8 cellular contexts compared by ENCODE assay signal in genomic region chr9:20980713-20981481, GRCh38. TPM values are rescaled to one million over a fixed set of nuclear protein-coding genes. Genes with fewer than 3 reads are reported as not detected.
DNase-seq lines count a peak whose midpoint lies in the region; ATAC-seq and TF ChIP-seq lines count a peak whose summit lies in the region.

No MANE protein-coding gene starts in this region.

- H3K4me3 ChIP-seq in DOHH2 (ENCODE audit: low read length) (peak overlapping the region; percentile 29), foreskin fibroblast (ENCODE audit: low read depth in 1 of 2, low read length in 2 of 2) (no peak overlapping the region), upper lobe of right lung (no peak overlapping the region), A673 (ENCODE audit: low read depth, low read length, poor library complexity, severe bottlenecking) (no peak overlapping the region)

- peak overlapping the region; percentile 57 for H3K4me2 ChIP-seq in DOHH2 (ENCODE audit: low read length)

- peak; percentile 72 for DNase-seq in NCI-H446 treated with DMSO at 0.1 percent for 48 hours (lab: John Stamatoyannopoulos, UW)
- DNase-seq in foreskin fibroblast: peak; percentile 64 to 79
- no peak for DNase-seq in upper lobe of right lung
- DNase-seq in A673 (ENCODE audit: low spot score): no peak
- no peak for DNase-seq in NCI-H2196 treated with DMSO at 0.1 percent for 48 hours (lab: John Stamatoyannopoulos, UW; ENCODE audit: unreplicated experiment)
- no peak for DNase-seq in activated effector memory CD4-positive, alpha-beta T cell treated with anti-CD3 and anti-CD28 coated beads, Interleukin-2, amount 50 U/mL, for 16 hours

- no TSS peak for BruUV-seq in A673 (replicated peaks; lab: Mats Ljungman, UMichigan)

- intact Hi-C loops in upper lobe of right lung (cut with DNase I): no loop called here
- intact Hi-C loops in A673 (cut with micrococcal nuclease; ENCODE audit: unreplicated experiment): no loop called here

- no peaks in the 10 kb centered on the region for H4K20me1 ChIP-seq in DOHH2 (ENCODE audit: control insufficient read depth, insufficient read depth, low read depth, low read length)

- CTCF ChIA-PET in A673 (lab: Charles Lee): no interaction called here

- H3K79me2 ChIP-seq in DOHH2 (ENCODE audit: control insufficient read depth, low read length): no peaks in the 10 kb centered on the region

- POLR2A ChIA-PET in A673 (lab: Charles Lee; ENCODE audit: low non-redundant PET): no interaction called here

- TF ChIP-seq CTCF in DOHH2 (IDR thresholded peaks at IDR 0.05; ENCODE audit: low read depth, low read length, poor library complexity, severe bottlenecking) (no peak), foreskin fibroblast (IDR thresholded peaks at IDR 0.05; ENCODE audit: low read depth, low read length) (no peak), upper lobe of right lung (IDR thresholded peaks at IDR 0.05) (no peak), A673 (conservative IDR thresholded peaks at IDR 0.05; ENCODE audit: low read depth, low read length) (no peak)

- no peaks in the 10 kb centered on the region for H3K9me2 ChIP-seq in DOHH2 (replicated peaks; ENCODE audit: control insufficient read depth, low read length)

- ATAC-seq in GM21737 (IDR thresholded peaks at IDR 0.05; ENCODE audit: unreplicated experiment): peak; percentile 70
- ATAC-seq in upper lobe of right lung: peak; percentile 80

- H3K27me3 ChIP-seq in DOHH2 (ENCODE audit: control insufficient read depth, low read length): no peaks in the 10 kb centered on the region
- no peaks in the 10 kb centered on the region for H3K27me3 ChIP-seq in upper lobe of right lung
- no peaks in the 10 kb centered on the region for H3K27me3 ChIP-seq in A673 (replicated peaks; ENCODE audit: insufficient read depth, low read depth, low read length, poor library complexity)

- H3K9me3 ChIP-seq in DOHH2 (ENCODE audit: control insufficient read depth, insufficient read depth, low read length) (peaks cover 3% of the 10 kb centered on the region; the same call in 1 of the 2 replicates), upper lobe of right lung (no peaks in the 10 kb centered on the region), A673 (ENCODE audit: low read depth, low read length, poor library complexity, severe bottlenecking) (no peaks in the 10 kb centered on the region)

- H3K36me3 ChIP-seq in DOHH2 (ENCODE audit: control insufficient read depth, low read length) (peaks cover 5% of the 10 kb centered on the region; the same call in 1 of the 2 replicates), upper lobe of right lung (peaks cover 10% of the 10 kb centered on the region), A673 (ENCODE audit: insufficient read depth, low read length, poor library complexity, severe bottlenecking) (no peaks in the 10 kb centered on the region)

- no peaks in the 10 kb centered on the region for H3F3A ChIP-seq in DOHH2 (ENCODE audit: control insufficient read depth, insufficient read depth)

- H3K4me1 ChIP-seq in DOHH2 (ENCODE audit: control insufficient read depth, low read length) (peaks cover 18% of the 10 kb centered on the region), upper lobe of right lung (peaks cover 22% of the 10 kb centered on the region), A673 (ENCODE audit: insufficient read depth, low read length, poor library complexity, severe bottlenecking) (no peaks in the 10 kb centered on the region)

- H3K27ac ChIP-seq in DOHH2 (ENCODE audit: low read depth, low read length) (peak overlapping the region; percentile 33), upper lobe of right lung (peak overlapping the region; percentile 49), A673 (ENCODE audit: low read depth, low read length, poor library complexity, severe bottlenecking) (no peak overlapping the region)

RNA-seq across cellular contexts. Expression of gene HACD4, which starts 50.5 kb away (rescaled TPM):
- total RNA-seq in upper lobe of right lung: 10.6 TPM
- 0.19 and 0.26 TPM in 2 replicates for total RNA-seq in A673 (2021)

Comparison
In these comparisons a context has a peak if more than half of its experiments do, and no peak if none do; other contexts are left out.
1. DNase-seq: peak in NCI-H446 treated with DMSO at 0.1 percent for 48 hours (single experiment) and foreskin fibroblast (2 of 2); none in upper lobe of right lung (single experiment), A673 (single experiment), NCI-H2196 treated with DMSO at 0.1 percent for 48 hours (single experiment) and activated effector memory CD4-positive, alpha-beta T cell treated with anti-CD3 and anti-CD28 coated beads, Interleukin-2, amount 50 U/mL, for 16 hours (single experiment).